ENCODE assay signal across 8 cellular contexts in the genomic region with DNA sequence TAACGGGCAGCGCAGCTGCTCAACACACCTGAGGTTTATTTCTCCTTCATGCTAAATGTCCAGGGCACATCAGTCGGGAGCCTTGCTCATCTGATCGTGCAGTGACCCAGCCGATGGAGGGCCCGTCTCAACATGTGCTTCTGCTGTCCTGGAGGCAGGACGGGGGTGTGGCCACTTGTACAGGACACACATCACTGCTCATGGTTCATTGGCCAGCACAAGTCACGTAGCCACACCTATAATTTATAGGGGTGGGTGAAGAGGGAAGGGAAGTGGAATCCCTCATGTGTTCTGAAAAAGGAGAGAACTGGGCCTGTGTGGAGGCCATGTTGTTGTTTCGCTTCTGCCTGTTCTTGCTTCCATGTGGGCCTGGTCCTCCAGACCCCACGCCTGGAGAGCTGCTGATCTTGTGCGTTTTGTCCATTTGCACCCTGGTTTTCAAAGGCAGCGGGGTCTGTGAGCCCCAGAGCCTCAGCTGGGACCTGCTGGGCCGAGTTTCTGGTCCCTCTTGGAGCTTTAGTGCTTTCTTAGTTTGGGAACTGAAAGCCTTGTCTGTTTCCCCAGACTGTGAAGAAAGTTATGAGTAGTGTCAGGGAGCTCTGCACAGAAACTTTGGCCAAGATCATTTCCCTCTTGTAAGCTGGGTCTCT.
A peak's percentile ranks its signal among the peaks of the same experiment; 100 is the strongest.
DNase-seq lines count a peak whose midpoint lies in the region; ATAC-seq and TF ChIP-seq lines count a peak whose summit lies in the region.

No MANE protein-coding gene starts in this region.

- H3K27me3 Mint-ChIP-seq in stimulated activated memory B cell treated with anti-CD40 and anti-IgM and Interleukin-4, amounts not matched to agents 10 μg/mL and 1 μg/mL and 100 μg/mL, for 72 hours = no peaks in the 10 kb centered on the region

- H3K36me3 ChIP-seq in effector memory CD4-positive, alpha-beta T cell (ENCODE audit: control insufficient read depth, insufficient read depth, low read length) = no peaks in the 10 kb centered on the region
- H3K36me3 ChIP-seq in uterus = no peaks in the 10 kb centered on the region

- no peak for TF ChIP-seq CTCF in lower leg skin (IDR thresholded peaks at IDR 0.05)
- TF ChIP-seq CTCF in uterus (IDR thresholded peaks at IDR 0.05) = no peak

- no peak overlapping the region for H3K27ac ChIP-seq in effector memory CD4-positive, alpha-beta T cell (ENCODE audit: insufficient read depth, low read length, poor library complexity, severe bottlenecking)
- no peak overlapping the region for H3K27ac ChIP-seq in uterus

- no peaks in the 10 kb centered on the region for H3K27me3 ChIP-seq in effector memory CD4-positive, alpha-beta T cell (replicated peaks; ENCODE audit: control insufficient read depth, insufficient read depth, low read length, poor library complexity, severe bottlenecking)
- H3K27me3 ChIP-seq in uterus = no peaks in the 10 kb centered on the region

- H3K4me1 Mint-ChIP-seq in stimulated activated memory B cell treated with anti-CD40 and anti-IgM and Interleukin-4, amounts not matched to agents 10 μg/mL and 1 μg/mL and 100 μg/mL, for 72 hours = peaks cover 72% of the 10 kb centered on the region

- H3K27ac Mint-ChIP-seq in stimulated activated memory B cell treated with anti-CD40 and anti-IgM and Interleukin-4, amounts not matched to agents 10 μg/mL and 1 μg/mL and 100 μg/mL, for 72 hours = peak overlapping the region; percentile 92

- peak overlapping the region; percentile 66 for H3K4me3 Mint-ChIP-seq in stimulated activated memory B cell treated with anti-CD40 and anti-IgM and Interleukin-4, amounts not matched to agents 10 μg/mL and 1 μg/mL and 100 μg/mL, for 72 hours

- intact Hi-C loops in Right ventricle myocardium superior (cut with DNase I) = no loop called here
- intact Hi-C loops in cardiac septum (cut with DNase I) = no loop called here
- intact Hi-C loops in lower leg skin (cut with DNase I; ENCODE audit: low total_unique reads) = no loop called here
- intact Hi-C loops in uterus (cut with DNase I; ENCODE audit: low total_unique reads) = no loop called here

- DNase-seq in Right ventricle myocardium superior (no peak), cardiac septum (ENCODE audit: low spot score) (no peak), cerebellar cortex (ENCODE audit: low spot score) (peak; percentile 24), lower leg skin (ENCODE audit: low spot score in 2 of 2) (no peak), uterus (no peak)
- no peak for DNase-seq in effector memory CD4-positive, alpha-beta T cell

- no peak overlapping the region for H3K4me3 ChIP-seq in effector memory CD4-positive, alpha-beta T cell (ENCODE audit: insufficient read depth, low read depth, low read length, poor library complexity, severe bottlenecking)
- H3K4me3 ChIP-seq in lower leg skin (ENCODE audit: low read depth, poor library complexity, severe bottlenecking) = no peak overlapping the region
- no peak overlapping the region for H3K4me3 ChIP-seq in uterus

- H3K9me3 ChIP-seq in effector memory CD4-positive, alpha-beta T cell (ENCODE audit: control insufficient read depth, low read length) = no peaks in the 10 kb centered on the region
- H3K9me3 ChIP-seq in uterus = no peaks in the 10 kb centered on the region

- ATAC-seq in Right ventricle myocardium superior (ENCODE audit: poor library complexity) = peak; percentile 25
- peak; percentile 77 for ATAC-seq in HG03378 (IDR thresholded peaks at IDR 0.05; ENCODE audit: unreplicated experiment)
- peak; percentile 77 for ATAC-seq in stimulated activated memory B cell treated with anti-CD40 and anti-IgM and Interleukin-4, amounts not matched to agents 10 μg/mL and 1 μg/mL and 100 μg/mL, for 72 hours

- no peak for TF ChIP-seq POLR2A in lower leg skin (IDR thresholded peaks at IDR 0.05)
- TF ChIP-seq POLR2A in uterus (IDR thresholded peaks at IDR 0.05) = no peak

- no peaks in the 10 kb centered on the region for H3K4me1 ChIP-seq in effector memory CD4-positive, alpha-beta T cell (ENCODE audit: control insufficient read depth, insufficient read depth, low read length, poor library complexity, severe bottlenecking)
- H3K4me1 ChIP-seq in uterus = no peaks in the 10 kb centered on the region

- peaks cover 5% of the 10 kb centered on the region for H3K36me3 Mint-ChIP-seq in stimulated activated memory B cell treated with anti-CD40 and anti-IgM and Interleukin-4, amounts not matched to agents 10 μg/mL and 1 μg/mL and 100 μg/mL, for 72 hours

- no peaks in the 10 kb centered on the region for H3K9me3 Mint-ChIP-seq in stimulated activated memory B cell treated with anti-CD40 and anti-IgM and Interleukin-4, amounts not matched to agents 10 μg/mL and 1 μg/mL and 100 μg/mL, for 72 hours

- 66 to 71% methylated on average over 13 of the region's 13 CpGs for WGBS in lower leg skin, 2 donors

Comparison
In these comparisons a context has a peak if more than half of its experiments do, and no peak if none do; other contexts are left out.
1. ATAC-seq: peak in every context shown above with its lines; median percentile 77 in HG03378; 77 in stimulated activated memory B cell treated with anti-CD40 and anti-IgM and Interleukin-4, amounts not matched to agents 10 μg/mL and 1 μg/mL and 100 μg/mL, for 72 hours; 25 in Right ventricle myocardium superior.